Comparison of ENCODE assay signal across 9 cellular contexts in the genomic region with DNA sequence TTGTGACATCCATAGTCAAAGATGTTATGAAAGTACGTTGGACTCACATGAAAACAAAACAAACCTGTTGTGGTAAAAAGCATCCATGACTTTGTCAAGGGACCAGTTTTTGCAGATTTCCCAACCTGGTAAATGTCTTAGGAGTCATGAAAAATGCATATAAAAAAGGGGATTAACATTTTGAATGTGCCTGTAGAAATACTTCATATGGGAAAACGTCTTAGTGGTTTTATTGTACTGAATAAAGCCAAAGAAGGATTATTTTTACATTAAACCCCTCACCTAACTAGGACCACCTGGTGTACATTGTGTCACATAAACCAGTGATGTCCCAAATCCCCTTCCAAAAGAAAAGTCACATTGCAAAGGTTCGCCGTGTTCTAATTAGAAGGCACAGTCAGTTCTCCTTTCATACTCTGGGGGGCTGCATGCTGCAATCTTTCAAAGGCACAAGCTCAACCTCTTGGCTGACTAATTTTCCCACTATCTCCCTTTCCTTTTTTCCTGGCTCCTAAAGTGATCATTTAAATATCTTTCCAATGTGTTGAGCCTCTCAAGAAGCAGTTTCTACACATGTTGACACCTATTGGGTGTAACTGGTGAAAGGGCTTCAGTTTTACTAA.
DNase-seq lines count a peak whose midpoint lies in the region; ATAC-seq, FAIRE-seq and TF ChIP-seq lines count a peak whose summit lies in the region.
"Had no signal": no experiment of that assay in that cellular context is flagged by ENCODE, and none has a peak within 500 bp of the region (broad histone marks: within the 10 kb centered on the region; RNA-seq: fewer than 3 reads in every experiment).

No MANE protein-coding gene starts in this region.

- H3K27ac Mint-ChIP-seq in activated T-helper 17 cell treated with anti-CD3 and anti-CD28 coated beads, Interleukin-2, amount 50 U/mL, for 72 hours = no peak overlapping the region

- H3K27me3 ChIP-seq in SJCRH30 (no peaks in the 10 kb centered on the region), right atrium auricular region (no peaks in the 10 kb centered on the region)
- H3K27me3 ChIP-seq: Peyer's patch had no signal

- H3K4me1 ChIP-seq in SJCRH30 = peaks cover 37% of the 10 kb centered on the region
- H3K4me1 ChIP-seq in right atrium auricular region = peaks cover 0 to 13% of the 10 kb centered on the region in 2 donors
- H3K4me1 ChIP-seq: Peyer's patch had no signal

- H3K9me3 Mint-ChIP-seq in activated T-helper 17 cell treated with anti-CD3 and anti-CD28 coated beads, Interleukin-2, amount 50 U/mL, for 72 hours = no peaks in the 10 kb centered on the region

- H3K4me1 Mint-ChIP-seq in activated T-helper 17 cell treated with anti-CD3 and anti-CD28 coated beads, Interleukin-2, amount 50 U/mL, for 72 hours = no peaks in the 10 kb centered on the region

- DNase-seq in A172 (ENCODE audit: low spot score) (peak; percentile 20), SJCRH30 (peak; percentile 29 to 67), right atrium auricular region (ENCODE audit: low spot score) (no peak), HTR-8/SVneo (ENCODE audit: insufficient read length, low spot score) (no peak)
- DNase-seq: Peyer's patch had no signal

- H3K27ac ChIP-seq in SJCRH30 = no peak overlapping the region
- H3K27ac ChIP-seq in right atrium auricular region = no peak overlapping the region
- H3K27ac ChIP-seq: Peyer's patch had no signal

- TF ChIP-seq CTCF in right atrium auricular region (IDR thresholded peaks at IDR 0.05) = peak; percentile 44 to 70

- no peak for FAIRE-seq in HTR-8/SVneo (lab: Jason Lieb, UNC)

- H3K36me3 Mint-ChIP-seq in activated T-helper 17 cell treated with anti-CD3 and anti-CD28 coated beads, Interleukin-2, amount 50 U/mL, for 72 hours (ENCODE audit: low read depth) = no peaks in the 10 kb centered on the region

- H3K4me3 ChIP-seq in SJCRH30 (no peak overlapping the region), right atrium auricular region (no peak overlapping the region)
- H3K4me3 ChIP-seq: Peyer's patch had no signal

- no peak overlapping the region for H3K4me3 Mint-ChIP-seq in activated T-helper 17 cell treated with anti-CD3 and anti-CD28 coated beads, Interleukin-2, amount 50 U/mL, for 72 hours

- H3K36me3 ChIP-seq in SJCRH30 (no peaks in the 10 kb centered on the region), right atrium auricular region (no peaks in the 10 kb centered on the region)
- H3K36me3 ChIP-seq: Peyer's patch had no signal

- ATAC-seq in GM19351 (IDR thresholded peaks at IDR 0.05; ENCODE audit: unreplicated experiment) (peak; percentile 51), HG02973 (IDR thresholded peaks at IDR 0.05; ENCODE audit: unreplicated experiment) (no peak), GM21360 (IDR thresholded peaks at IDR 0.05; ENCODE audit: unreplicated experiment) (no peak)
- ATAC-seq in activated T-helper 17 cell treated with anti-CD3 and anti-CD28 coated beads, Interleukin-2, amount 50 U/mL, for 72 hours (replicated peaks) = no peak

- no peaks in the 10 kb centered on the region for H3K9me3 ChIP-seq in SJCRH30 (replicated peaks)
- H3K9me3 ChIP-seq in right atrium auricular region = no peaks in the 10 kb centered on the region
- H3K9me3 ChIP-seq: Peyer's patch had no signal

- H3K27me3 Mint-ChIP-seq in activated T-helper 17 cell treated with anti-CD3 and anti-CD28 coated beads, Interleukin-2, amount 50 U/mL, for 72 hours = no peaks in the 10 kb centered on the region

Comparison
In these comparisons a context has a peak if more than half of its experiments do, and no peak if none do; other contexts are left out.
1. DNase-seq: peak in A172 (single experiment) and SJCRH30 (2 of 2); none in right atrium auricular region (single experiment) and HTR-8/SVneo (single experiment).